ENCODE assay signal across 8 cellular contexts in genomic region chr9:128422022-128422782, GRCh38. TPM values are rescaled to one million over a fixed set of nuclear protein-coding genes. Genes with fewer than 3 reads are reported as not detected.
DNase-seq lines count a peak whose midpoint lies in the region; ATAC-seq and TF ChIP-seq lines count a peak whose summit lies in the region.
"Not testable (repeated sequence)": the region's sequence is repeated elsewhere in the genome, so short reads cannot be mapped to it uniquely, and the experiment has no call there.

No MANE protein-coding gene starts in this region.

- not testable (repeated sequence) for H3K27me3 ChIP-seq in ACC112 (ENCODE audit: insufficient read depth, low read length); OCI-LY3 (ENCODE audit: low read depth, low read length); hepatocyte
- H3K27me3 ChIP-seq in DOHH2 (ENCODE audit: control insufficient read depth, low read length) (peaks cover 22% of the 10 kb centered on the region), neural progenitor cell (peaks cover 74% of the 10 kb centered on the region)

- POLR2A ChIA-PET in activated naive CD8-positive, alpha-beta T cell treated with anti-CD3 and anti-CD28 coated beads, Interleukin-2, amount 10 ng/mL, durations not matched to agents 7 days and 5 days (lab: Charles Lee): interaction anchor here (0.5 to 1.3 kb wide), 3 partner anchors 23 to 223 kb away, joined by 3 to 5 read pairs (median 5); partner anchors contain the start of gene URM1

- H3K9ac ChIP-seq in OCI-LY3 (ENCODE audit: low read length); neural progenitor cell: not testable (repeated sequence)

- not testable (repeated sequence) for H3K9me2 ChIP-seq in DOHH2 (replicated peaks; ENCODE audit: control insufficient read depth, low read length); hepatocyte (replicated peaks; ENCODE audit: insufficient read depth)

- H4K20me1 ChIP-seq in DOHH2 (ENCODE audit: control insufficient read depth, insufficient read depth, low read depth, low read length); OCI-LY3 (ENCODE audit: insufficient read depth, low read length); hepatocyte (ENCODE audit: insufficient read depth, poor library complexity, severe bottlenecking): not testable (repeated sequence)
- H4K20me1 ChIP-seq in neural progenitor cell (ENCODE audit: low read depth): peaks cover 15% of the 10 kb centered on the region

- H3K27ac Mint-ChIP-seq in activated naive CD8-positive, alpha-beta T cell treated with anti-CD3 and anti-CD28 coated beads, Interleukin-2, amount 10 ng/mL, durations not matched to agents 7 days and 5 days; effector memory CD8-positive, alpha-beta T cell; neural progenitor cell: not testable (repeated sequence)

- peak overlapping the region; percentile 72; the same call in 1 of the 2 replicates for H3K4me2 ChIP-seq in DOHH2 (ENCODE audit: low read length)
- H3K4me2 ChIP-seq in OCI-LY3 (ENCODE audit: low read length): peak overlapping the region; percentile 100; the same call in 1 of the 2 replicates
- H3K4me2 ChIP-seq in hepatocyte: peak overlapping the region; percentile 91
- not testable (repeated sequence) for H3K4me2 ChIP-seq in neural progenitor cell

- WGBS in hepatocyte (ENCODE audit: low lambda C conversion rate, missing lambda C conversion rate): 94% methylated on average over 13 of the region's 13 CpGs

- not testable (repeated sequence) for H3K36me3 ChIP-seq in ACC112 (ENCODE audit: insufficient read depth, low read length); DOHH2 (ENCODE audit: control insufficient read depth, low read length); OCI-LY3 (replicated peaks; ENCODE audit: low read depth, low read length); hepatocyte (replicated peaks; ENCODE audit: insufficient read depth, low read depth); neural progenitor cell

- not testable (repeated sequence) for DNase-seq in activated naive CD8-positive, alpha-beta T cell treated with anti-CD3 and anti-CD28 coated beads, Interleukin-2, amount 10 ng/mL, durations not matched to agents 7 days and 5 days; effector memory CD8-positive, alpha-beta T cell; hepatocyte (ENCODE audit: low spot score); neural progenitor cell (ENCODE audit: low spot score); substantia nigra (lab: John Stamatoyannopoulos, UW)

- not testable (repeated sequence) for TF ChIP-seq CTCF in DOHH2 (IDR thresholded peaks at IDR 0.05; ENCODE audit: low read depth, low read length, poor library complexity, severe bottlenecking); OCI-LY3 (IDR thresholded peaks at IDR 0.05; ENCODE audit: low read depth, low read length); hepatocyte (IDR thresholded peaks at IDR 0.05; ENCODE audit: poor library complexity); neural progenitor cell (IDR thresholded peaks at IDR 0.05)

- H3K27me3 Mint-ChIP-seq in activated naive CD8-positive, alpha-beta T cell treated with anti-CD3 and anti-CD28 coated beads, Interleukin-2, amount 10 ng/mL, durations not matched to agents 7 days and 5 days: peaks cover 31% of the 10 kb centered on the region
- H3K27me3 Mint-ChIP-seq in effector memory CD8-positive, alpha-beta T cell: peaks cover 6 to 18% of the 10 kb centered on the region in 2 donors
- H3K27me3 Mint-ChIP-seq in neural progenitor cell (ENCODE audit: insufficient read depth, low read depth): peaks cover 18% of the 10 kb centered on the region

- H3K79me2 ChIP-seq in ACC112 (ENCODE audit: control insufficient read depth, insufficient read depth, low read length, unreplicated experiment); DOHH2 (ENCODE audit: control insufficient read depth, low read length); OCI-LY3 (ENCODE audit: low read length); hepatocyte; neural progenitor cell (ENCODE audit: low read depth): not testable (repeated sequence)

- H3K4me3 ChIP-seq in ACC112 (ENCODE audit: low read depth, low read length) (peak overlapping the region; percentile 79), OCI-LY3 (ENCODE audit: low read length) (peak overlapping the region; percentile 95; the same call in 1 of the 2 replicates)
- H3K4me3 ChIP-seq in DOHH2 (ENCODE audit: low read length); hepatocyte; neural progenitor cell: not testable (repeated sequence)

- H3F3A ChIP-seq in DOHH2 (ENCODE audit: control insufficient read depth, insufficient read depth); neural progenitor cell (ENCODE audit: low read depth): not testable (repeated sequence)

- H3K27ac ChIP-seq in ACC112 (ENCODE audit: low read depth, low read length): 0 out of 2 replicates have a peak overlapping the region, but pooled peaks have one; percentile 3
- not testable (repeated sequence) for H3K27ac ChIP-seq in DOHH2 (ENCODE audit: low read depth, low read length); OCI-LY3 (ENCODE audit: low read length); hepatocyte; neural progenitor cell
- peak overlapping the region; percentile 83 for H3K27ac ChIP-seq in substantia nigra (ENCODE audit: low read depth, low read length, poor library complexity, severe bottlenecking)

- not testable (repeated sequence) for H3K9me3 ChIP-seq in DOHH2 (ENCODE audit: control insufficient read depth, insufficient read depth, low read length); OCI-LY3 (ENCODE audit: insufficient read depth, low read length); hepatocyte (ENCODE audit: low read depth); neural progenitor cell (ENCODE audit: low read depth)

- not testable (repeated sequence) for H2AFZ ChIP-seq in ACC112 (ENCODE audit: low read length, unreplicated experiment); OCI-LY3 (ENCODE audit: low read depth, low read length); hepatocyte; neural progenitor cell (replicated peaks)

- ATAC-seq in activated naive CD8-positive, alpha-beta T cell treated with anti-CD3 and anti-CD28 coated beads, Interleukin-2, amount 10 ng/mL, durations not matched to agents 7 days and 5 days (ENCODE audit: low read depth); effector memory CD8-positive, alpha-beta T cell (replicated peaks): not testable (repeated sequence)

- H3K4me1 Mint-ChIP-seq in activated naive CD8-positive, alpha-beta T cell treated with anti-CD3 and anti-CD28 coated beads, Interleukin-2, amount 10 ng/mL, durations not matched to agents 7 days and 5 days: peaks cover 13% of the 10 kb centered on the region
- peaks cover 7 to 11% of the 10 kb centered on the region in 2 donors for H3K4me1 Mint-ChIP-seq in effector memory CD8-positive, alpha-beta T cell (ENCODE audit: low read depth in 2 of 2)
- peaks cover 13% of the 10 kb centered on the region for H3K4me1 Mint-ChIP-seq in neural progenitor cell

- H3K4me3 Mint-ChIP-seq in activated naive CD8-positive, alpha-beta T cell treated with anti-CD3 and anti-CD28 coated beads, Interleukin-2, amount 10 ng/mL, durations not matched to agents 7 days and 5 days: peak overlapping the region; percentile 25
- H3K4me3 Mint-ChIP-seq in effector memory CD8-positive, alpha-beta T cell: peak overlapping the region; percentile 47 to 76
- peak overlapping the region; percentile 70 for H3K4me3 Mint-ChIP-seq in neural progenitor cell

- H3K4me1 ChIP-seq in ACC112 (ENCODE audit: control insufficient read depth, insufficient read depth, low read length, unreplicated experiment) (peaks cover 12% of the 10 kb centered on the region), DOHH2 (ENCODE audit: control insufficient read depth, low read length) (peaks cover 18% of the 10 kb centered on the region), OCI-LY3 (ENCODE audit: low read length) (peaks cover 16% of the 10 kb centered on the region), hepatocyte (ENCODE audit: insufficient read depth) (peaks cover 12% of the 10 kb centered on the region)
- H3K4me1 ChIP-seq in neural progenitor cell: not testable (repeated sequence)

- H3K9me3 Mint-ChIP-seq in activated naive CD8-positive, alpha-beta T cell treated with anti-CD3 and anti-CD28 coated beads, Interleukin-2, amount 10 ng/mL, durations not matched to agents 7 days and 5 days; effector memory CD8-positive, alpha-beta T cell; neural progenitor cell: not testable (repeated sequence)

- H3K36me3 Mint-ChIP-seq in activated naive CD8-positive, alpha-beta T cell treated with anti-CD3 and anti-CD28 coated beads, Interleukin-2, amount 10 ng/mL, durations not matched to agents 7 days and 5 days; effector memory CD8-positive, alpha-beta T cell (ENCODE audit: insufficient read depth); neural progenitor cell: not testable (repeated sequence)

RNA-seq across cellular contexts. Expression of gene CERCAM, which starts 1.5 kb away (rescaled TPM):
- 1 to 10 TPM; 3.5 to 3.7 TPM for total RNA-seq in activated naive CD8-positive, alpha-beta T cell treated with anti-CD3 and anti-CD28 coated beads, Interleukin-2, amount 10 ng/mL, durations not matched to agents 7 days and 5 days
- total RNA-seq in hepatocyte (49.2 and 51.6 TPM in 2 replicates), neural progenitor cell (ENCODE audit: low replicate concordance) (2.0 TPM in 1 of 2 replicates, not detected in the other)
- 112 and 117 TPM in 2 replicates for polyA plus RNA-seq in hepatocyte

RNA-seq across cellular contexts. Expression of gene ODF2, which starts 33.6 kb away (rescaled TPM):
- 10 to 100 TPM; 64.9 to 65.0 TPM for total RNA-seq in activated naive CD8-positive, alpha-beta T cell treated with anti-CD3 and anti-CD28 coated beads, Interleukin-2, amount 10 ng/mL, durations not matched to agents 7 days and 5 days
- 18.5 and 20.5 TPM in 2 replicates for total RNA-seq in hepatocyte
- polyA plus RNA-seq in hepatocyte: 18.4 and 25.4 TPM in 2 replicates
- 40.6 and 49.4 TPM in 2 replicates for total RNA-seq in neural progenitor cell (ENCODE audit: low replicate concordance)

RNA-seq across cellular contexts. Expression of gene URM1, which starts 51.0 kb away (rescaled TPM):
- 10 to 100 TPM; 60.7 to 63.4 TPM for total RNA-seq in activated naive CD8-positive, alpha-beta T cell treated with anti-CD3 and anti-CD28 coated beads, Interleukin-2, amount 10 ng/mL, durations not matched to agents 7 days and 5 days
- total RNA-seq in hepatocyte (32.7 and 33.8 TPM in 2 replicates), neural progenitor cell (ENCODE audit: low replicate concordance) (10.3 and 21.7 TPM in 2 replicates)
- polyA plus RNA-seq in hepatocyte: 55.7 and 66.7 TPM in 2 replicates

Comparison
In these comparisons a context has a peak if more than half of its experiments do, and no peak if none do; other contexts are left out.
1. RNA of gene CERCAM, which starts 1.5 kb away (total RNA-seq): 49.2 to 51.6 TPM in hepatocyte; 3.5 to 3.7 TPM in activated naive CD8-positive, alpha-beta T cell treated with anti-CD3 and anti-CD28 coated beads, Interleukin-2, amount 10 ng/mL, durations not matched to agents 7 days and 5 days and 2.0 TPM in neural progenitor cell; every median in the first group is over 10 times any median in the second.
2. Peak in every context shown above with its lines, with median percentiles within 50 percentile points of each other: H3K4me3 Mint-ChIP-seq.